In genomic region chr18:28040216-28040615, GRCh38 we compare ENCODE assay signal across 27 cellular contexts.
"Had no signal": no experiment of that assay in that cellular context is flagged by ENCODE, and none has a peak within 500 bp of the region (broad histone marks: within the 10 kb centered on the region; RNA-seq: fewer than 3 reads in every experiment).

No MANE protein-coding gene starts in this region.

- H3K36me3 ChIP-seq: ascending aorta, gastroesophageal sphincter, ovary, stomach, suprapubic skin, transverse colon had no signal

- H3K4me1 ChIP-seq: ascending aorta, gastroesophageal sphincter, psoas muscle, stomach, suprapubic skin, transverse colon had no signal

- H3K9me3 Mint-ChIP-seq: activated CD4-positive, alpha-beta T cell treated with anti-CD3 and anti-CD28 coated beads, Interleukin-2, amount 10 ng/mL, durations not matched to agents 7 days and 5 days; naive B cell had no signal

- H3K27ac ChIP-seq: ascending aorta, epithelial cell of prostate, gastroesophageal sphincter, ovary, psoas muscle, stomach, suprapubic skin, transverse colon, VCaP had no signal

- ATAC-seq: activated CD4-positive, CD25-positive, alpha-beta regulatory T cell treated with anti-CD3 and anti-CD28 coated beads, Interleukin-2, amount 50 U/mL, for 24 hours; activated CD8-positive, alpha-beta T cell treated with anti-CD3 and anti-CD28 coated beads, Interleukin-2, amount 10 ng/mL, durations not matched to agents 7 days and 5 days; gastroesophageal sphincter; left colon; mucosa of descending colon; psoas muscle; right cardiac atrium; T-cell had no signal

- H3K4me1 Mint-ChIP-seq: activated CD4-positive, alpha-beta T cell treated with anti-CD3 and anti-CD28 coated beads, Interleukin-2, amount 10 ng/mL, durations not matched to agents 7 days and 5 days; activated naive CD4-positive, alpha-beta T cell treated with anti-CD3 and anti-CD28 coated beads, Interleukin-2, amount 50 U/mL, for 24 hours; memory B cell; naive B cell; T-cell had no signal

- H3K4me3 Mint-ChIP-seq: activated CD4-positive, alpha-beta T cell treated with anti-CD3 and anti-CD28 coated beads, Interleukin-2, amount 10 ng/mL, durations not matched to agents 7 days and 5 days; activated CD8-positive, alpha-beta T cell treated with anti-CD3 and anti-CD28 coated beads, Interleukin-2, amount 10 ng/mL, durations not matched to agents 7 days and 5 days; activated naive CD4-positive, alpha-beta T cell treated with anti-CD3 and anti-CD28 coated beads, Interleukin-2, amount 50 U/mL, for 24 hours; memory B cell; naive B cell; T-cell; T-helper 2 cell treated with Interferon-gamma antibody and Interleukin-4, amounts not matched to agents 5 μg/mL and 100 μg/mL, for 36 hours had no signal

- H3K4me3 ChIP-seq: ascending aorta, gastroesophageal sphincter, mucosa of descending colon, ovary, psoas muscle, stomach, suprapubic skin, transverse colon had no signal

- H3K36me3 Mint-ChIP-seq: activated naive CD4-positive, alpha-beta T cell treated with anti-CD3 and anti-CD28 coated beads, Interleukin-2, amount 50 U/mL, for 24 hours; memory B cell; naive B cell; T-cell had no signal

- H3K27ac Mint-ChIP-seq: activated CD4-positive, alpha-beta T cell treated with anti-CD3 and anti-CD28 coated beads, Interleukin-2, amount 10 ng/mL, durations not matched to agents 7 days and 5 days; activated CD8-positive, alpha-beta T cell treated with anti-CD3 and anti-CD28 coated beads, Interleukin-2, amount 10 ng/mL, durations not matched to agents 7 days and 5 days; activated naive CD4-positive, alpha-beta T cell treated with anti-CD3 and anti-CD28 coated beads, Interleukin-2, amount 50 U/mL, for 24 hours; memory B cell; naive B cell; T-cell; T-helper 2 cell treated with Interferon-gamma antibody and Interleukin-4, amounts not matched to agents 5 μg/mL and 100 μg/mL, for 36 hours had no signal

- DNase-seq: activated CD4-positive, alpha-beta T cell treated with anti-CD3 and anti-CD28 coated beads, Interleukin-2, amount 10 ng/mL, durations not matched to agents 7 days and 5 days; activated CD8-positive, alpha-beta T cell treated with anti-CD3 and anti-CD28 coated beads, Interleukin-2, amount 10 ng/mL, durations not matched to agents 7 days and 5 days; activated gamma-delta T cell treated with Interleukin-2 at 50 U/mL for 16 hours; activated T-cell treated with anti-CD3 and anti-CD28 coated beads, Interleukin-2, amount 50 U/mL, for 1 hour; cerebellar nuclear complex; head of caudate nucleus; islet precursor cell; left colon; mucosa of descending colon; naive B cell; ovary; psoas muscle; right cardiac atrium; stimulated activated CD4-positive, alpha-beta T cell treated with anti-CD3 and anti-CD28 coated beads, Interleukin-12 subunit alpha, Interleukin-12 subunit beta, amount 100 ng/mL, for 4 hours; stimulated activated CD4-positive, alpha-beta T cell treated with anti-CD3 and anti-CD28 coated beads, Interleukin-4, amount 100 ng/mL, for 4 hours; stomach; T-cell; transverse colon had no signal

- H3K9me3 ChIP-seq: ascending aorta, gastroesophageal sphincter, mucosa of descending colon, ovary, psoas muscle, stomach, suprapubic skin, transverse colon had no signal

- H3K27me3 Mint-ChIP-seq: activated CD4-positive, alpha-beta T cell treated with anti-CD3 and anti-CD28 coated beads, Interleukin-2, amount 10 ng/mL, durations not matched to agents 7 days and 5 days; activated naive CD4-positive, alpha-beta T cell treated with anti-CD3 and anti-CD28 coated beads, Interleukin-2, amount 50 U/mL, for 24 hours; memory B cell; naive B cell; T-cell had no signal
